6 cellular contexts compared by ENCODE assay signal in genomic region chr7:15096853-15097252, GRCh38.
"Had no signal": no experiment of that assay in that cellular context is flagged by ENCODE, and none has a peak within 500 bp of the region (broad histone marks: within the 10 kb centered on the region; RNA-seq: fewer than 3 reads in every experiment).

No MANE protein-coding gene starts in this region.

- H3K36me3 ChIP-seq: HAP-1 had no signal

- H3K9ac ChIP-seq: GM23248 had no signal

- DNase-seq: GM23248, GOT3, KG1 had no signal

- ATAC-seq: K562 had no signal

- H3K4me3 ChIP-seq: GM23248, HAP-1, K562 had no signal

- H3K9me3 ChIP-seq: HAP-1 had no signal

- H3K27ac ChIP-seq: GM23248 had no signal

- H3K4me1 ChIP-seq: HAP-1 had no signal

- H2AFZ ChIP-seq: GM23248 had no signal

- FAIRE-seq: HTR-8/SVneo, K562 had no signal
